Comparison of ENCODE assay signal across 8 cellular contexts in genomic region chr12:51048601-51049369, GRCh38. TPM values are rescaled to one million over a fixed set of nuclear protein-coding genes. Genes with fewer than 3 reads are reported as not detected.
DNase-seq lines count a peak whose midpoint lies in the region; ATAC-seq and TF ChIP-seq lines count a peak whose summit lies in the region.

No MANE protein-coding gene starts in this region.

- intact Hi-C loops in left ventricle myocardium superior (cut with micrococcal nuclease) = no loop called here

- peak in 1 of 2 donors; percentile 13 for DNase-seq in cardiac muscle cell (ENCODE audit: low read depth in 1 of 2, low spot score in 1 of 2)
- no peak for DNase-seq in left ventricle myocardium superior
- DNase-seq in activated T-cell treated with anti-CD3 and anti-CD28 coated beads, Interleukin-2, amount 50 U/mL, for 48 hours = peak; percentile 35 to 36
- no peak for DNase-seq in iPS DF 6.9 (ENCODE audit: low read depth, low spot score)
- DNase-seq in stimulated activated CD8-positive, alpha-beta memory T cell treated with anti-CD3 and anti-CD28 coated beads, Interleukin-4, amount 100 ng/mL, for 48 hours = peak; percentile 40
- DNase-seq in epidermal melanocyte (ENCODE audit: insufficient read length, low spot score) = no peak

- WGBS in iPS DF 6.9 (ENCODE audit: insufficient coverage, insufficient read length) = no CpG with 5 or more reads among the region's 18 CpGs

- H3K4me3 ChIP-seq in cardiac muscle cell = peak overlapping the region; percentile 66
- peak overlapping the region; percentile 63; the same call in 1 of the 2 replicates for H3K4me3 ChIP-seq in iPS DF 6.9 (ENCODE audit: low read length)

- peaks cover 7% of the 10 kb centered on the region for H3K4me1 ChIP-seq in cardiac muscle cell (ENCODE audit: low read depth)
- no peaks in the 10 kb centered on the region for H3K4me1 ChIP-seq in iPS DF 6.9 (ENCODE audit: control insufficient read depth, insufficient read depth, low read length)

- peak overlapping the region; percentile 88 for H3K27ac ChIP-seq in cardiac muscle cell
- H3K27ac ChIP-seq in iPS DF 6.9 (ENCODE audit: low read length) = no peak overlapping the region

- TF ChIP-seq CTCF in cardiac muscle cell (IDR thresholded peaks at IDR 0.05; ENCODE audit: low read depth, low read length) = no peak

- H3K9me3 ChIP-seq in cardiac muscle cell (ENCODE audit: low read depth) = no peaks in the 10 kb centered on the region
- no peaks in the 10 kb centered on the region for H3K9me3 ChIP-seq in iPS DF 6.9 (ENCODE audit: control insufficient read depth, insufficient read depth, low read length)

- ATAC-seq in left ventricle myocardium superior (no peak), GM18861 (IDR thresholded peaks at IDR 0.05; ENCODE audit: unreplicated experiment) (no peak), HG03342 (IDR thresholded peaks at IDR 0.05; ENCODE audit: unreplicated experiment) (no peak)

- no peaks in the 10 kb centered on the region for H3K36me3 ChIP-seq in cardiac muscle cell
- peaks cover 2% of the 10 kb centered on the region; the same call in 1 of the 2 replicates for H3K36me3 ChIP-seq in iPS DF 6.9 (ENCODE audit: control insufficient read depth, insufficient read depth, low read length)

- H3K27me3 ChIP-seq in cardiac muscle cell (no peaks in the 10 kb centered on the region), iPS DF 6.9 (ENCODE audit: control insufficient read depth, insufficient read depth, low read length) (no peaks in the 10 kb centered on the region)

RNA-seq across cellular contexts. Expression of gene LETMD1, which starts 0.7 kb away (rescaled TPM):
- total RNA-seq in cardiac muscle cell (30.3 and 47.3 TPM in 2 replicates), left ventricle myocardium superior (19.3 TPM)
- polyA plus RNA-seq in cardiac muscle cell = 23.5 and 33.5 TPM in 2 replicates

RNA-seq across cellular contexts. Expression of gene SLC11A2, which starts 22.6 kb away (rescaled TPM):
- total RNA-seq in cardiac muscle cell = 26.9 and 30.5 TPM in 2 replicates
- polyA plus RNA-seq in cardiac muscle cell = 33.3 and 41.3 TPM in 2 replicates
- 22.9 TPM for total RNA-seq in left ventricle myocardium superior

RNA-seq across cellular contexts. Expression of gene CSRNP2, which starts 34.6 kb away (rescaled TPM):
- total RNA-seq in cardiac muscle cell = 19.0 and 21.1 TPM in 2 replicates
- 16.9 and 22.5 TPM in 2 replicates for polyA plus RNA-seq in cardiac muscle cell
- 18.8 TPM for total RNA-seq in left ventricle myocardium superior

Comparison
In these comparisons a context has a peak if more than half of its experiments do, and no peak if none do; other contexts are left out.
1. DNase-seq: peak in activated T-cell treated with anti-CD3 and anti-CD28 coated beads, Interleukin-2, amount 50 U/mL, for 48 hours (2 of 2) and stimulated activated CD8-positive, alpha-beta memory T cell treated with anti-CD3 and anti-CD28 coated beads, Interleukin-4, amount 100 ng/mL, for 48 hours (single experiment); none in left ventricle myocardium superior (single experiment), iPS DF 6.9 (single experiment) and epidermal melanocyte (single experiment).